In genomic region chr3:126703512-126704493, GRCh38 we compare ENCODE assay signal across 8 cellular contexts. TPM values are rescaled to one million over a fixed set of nuclear protein-coding genes. Genes with fewer than 3 reads are reported as not detected.
A peak's percentile ranks its signal among the peaks of the same experiment; 100 is the strongest.
DNase-seq lines count a peak whose midpoint lies in the region; ATAC-seq, FAIRE-seq and TF ChIP-seq lines count a peak whose summit lies in the region.

TSS of gene CHCHD6 (plus strand) at chr3:126704240. CDS start at chr3:126704313, 73 bp downstream.

- H3K4me3 Mint-ChIP-seq in activated naive CD8-positive, alpha-beta T cell treated with anti-CD3 and anti-CD28 coated beads, Interleukin-2, amount 50 U/mL, for 24 hours, result peak within 1 kb of the TSS; percentile 92

- H3K27ac ChIP-seq in pancreas, result no peak within 1 kb of the TSS
- H3K27ac ChIP-seq in tibial artery, result peak within 1 kb of the TSS; percentile 60 to 63

- WGBS in pancreas, 2 donors, result 2 to 3% methylated on average over 58 to 69 of the region's 69 CpGs

- H3K27me3 ChIP-seq in pancreas, result no peaks in the 10 kb centered on the region
- H3K27me3 ChIP-seq in tibial artery, result peaks cover 0 to 8% of the 10 kb centered on the region in 2 donors

- peaks cover 22% of the 10 kb centered on the region for H3K27me3 Mint-ChIP-seq in activated naive CD8-positive, alpha-beta T cell treated with anti-CD3 and anti-CD28 coated beads, Interleukin-2, amount 50 U/mL, for 24 hours

- ATAC-seq in HG02759 (IDR thresholded peaks at IDR 0.05; ENCODE audit: unreplicated experiment) (peak; percentile 99), Right ventricle myocardium superior (ENCODE audit: poor library complexity) (peak; percentile 100), pancreas (peak; percentile 99 to 100 (median 100))
- peak; percentile 99 for ATAC-seq in activated naive CD8-positive, alpha-beta T cell treated with anti-CD3 and anti-CD28 coated beads, Interleukin-2, amount 50 U/mL, for 24 hours

- DNase-seq in GM12865 (ENCODE audit: low read depth), result peak; percentile 97
- DNase-seq in NCI-H128 (lab: John Stamatoyannopoulos, UW; ENCODE audit: unreplicated experiment), result peak; percentile 97
- peak; percentile 97 to 98 for DNase-seq in SW 1271 (lab: John Stamatoyannopoulos, UW)
- peak; percentile 95 for DNase-seq in activated naive CD8-positive, alpha-beta T cell treated with anti-CD3 and anti-CD28 coated beads, Interleukin-2, amount 50 U/mL, for 24 hours
- DNase-seq in Right ventricle myocardium superior, result peak; percentile 98
- peak; percentile 93 to 99 (median 95) for DNase-seq in pancreas
- DNase-seq in tibial artery, result peak; percentile 94 to 95

- peak within 1 kb of the TSS; percentile 90 for H3K27ac Mint-ChIP-seq in activated naive CD8-positive, alpha-beta T cell treated with anti-CD3 and anti-CD28 coated beads, Interleukin-2, amount 50 U/mL, for 24 hours

- intact Hi-C loops in Right ventricle myocardium superior (cut with DNase I), result no loop called here
- intact Hi-C loops in pancreas (cut with DNase I), result no loop called here
- intact Hi-C loops in tibial artery (cut with DNase I; ENCODE audit: low total_unique reads), result loop anchor here (10.0 kb wide), 1 partner anchor 281 kb away; the partner anchor contains the start of gene PLXNA1

- no peak for FAIRE-seq in pancreas (lab: Jason Lieb, UNC)

- TF ChIP-seq CTCF in GM12865 (IDR thresholded peaks at IDR 0.05; ENCODE audit: insufficient read depth, low read depth, low read length, missing control alignments) (no peak), pancreas (IDR thresholded peaks at IDR 0.05) (no peak), tibial artery (IDR thresholded peaks at IDR 0.05) (peak in 1 of 2 experiments; percentile 21)

- peaks cover 8% of the 10 kb centered on the region for H3K36me3 Mint-ChIP-seq in activated naive CD8-positive, alpha-beta T cell treated with anti-CD3 and anti-CD28 coated beads, Interleukin-2, amount 50 U/mL, for 24 hours (ENCODE audit: low read depth)

- no peaks in the 10 kb centered on the region for H3K9me3 Mint-ChIP-seq in activated naive CD8-positive, alpha-beta T cell treated with anti-CD3 and anti-CD28 coated beads, Interleukin-2, amount 50 U/mL, for 24 hours

- peak within 1 kb of the TSS; percentile 73 for H3K4me3 ChIP-seq in GM12865 (ENCODE audit: low read depth, low read length)
- H3K4me3 ChIP-seq in pancreas, result peak within 1 kb of the TSS; percentile 72 to 93 (median 88)
- H3K4me3 ChIP-seq in tibial artery, result peak within 1 kb of the TSS; percentile 71 to 99

- H3K4me1 ChIP-seq in pancreas (peaks cover 0 to 4% (median 3%) of the 10 kb centered on the region in 3 donors), tibial artery (peaks cover 0 to 14% (median 13%) of the 10 kb centered on the region in 4 donors)

- H3K4me1 Mint-ChIP-seq in activated naive CD8-positive, alpha-beta T cell treated with anti-CD3 and anti-CD28 coated beads, Interleukin-2, amount 50 U/mL, for 24 hours, result peaks cover 19% of the 10 kb centered on the region

- no peaks in the 10 kb centered on the region for H3K36me3 ChIP-seq in pancreas
- H3K36me3 ChIP-seq in tibial artery, result no peaks in the 10 kb centered on the region

- no peaks in the 10 kb centered on the region for H3K9me3 ChIP-seq in pancreas
- no peaks in the 10 kb centered on the region for H3K9me3 ChIP-seq in tibial artery

RNA-seq across cellular contexts. Expression of gene CHCHD6, which starts in this region (rescaled TPM):
- total RNA-seq in Right ventricle myocardium superior (8.3 TPM), pancreas (1 to 10 TPM; 5.0 to 6.4 (median 5.9) TPM)
- 10 to 100 TPM in 1 of 2 donors, 1 to 10 TPM in 1; 9.1 to 10.9 TPM for polyA plus RNA-seq in pancreas

Comparison
In these comparisons a context has a peak if more than half of its experiments do, and no peak if none do; other contexts are left out.
1. H3K27ac ChIP-seq: peak in tibial artery (2 of 2); none in pancreas (0 of 4).
2. Peak in every context shown above with its lines, with median percentiles within 50 percentile points of each other: DNase-seq, H3K4me3 ChIP-seq and ATAC-seq.